In genomic region chr10:119737039-119737663, GRCh38 we compare ENCODE assay signal across 11 cellular contexts. TPM values are rescaled to one million over a fixed set of nuclear protein-coding genes. Genes with fewer than 3 reads are reported as not detected.
DNase-seq lines count a peak whose midpoint lies in the region; ATAC-seq and TF ChIP-seq lines count a peak whose summit lies in the region.
"Had no signal": no experiment of that assay in that cellular context is flagged by ENCODE, and none has a peak within 500 bp of the region (broad histone marks: within the 10 kb centered on the region; RNA-seq: fewer than 3 reads in every experiment).

No MANE protein-coding gene starts in this region.

- TF ChIP-seq POLR2A in upper lobe of left lung (IDR thresholded peaks at IDR 0.05), result no peak

- H3K9ac ChIP-seq in MM.1S (ENCODE audit: low read length), result no peak overlapping the region

- no peak overlapping the region for H3K4me2 ChIP-seq in MM.1S (ENCODE audit: low read depth, low read length)

- H2AFZ ChIP-seq in MM.1S (ENCODE audit: low read length), result no peak overlapping the region

- no peaks in the 10 kb centered on the region for H3F3A ChIP-seq in MM.1S (ENCODE audit: insufficient read depth, low read length)

- DNase-seq in activated naive CD4-positive, alpha-beta T cell treated with anti-CD3 and anti-CD28 coated beads, Interleukin-2, amount 10 ng/mL, durations not matched to agents 7 days and 5 days, result no peak
- no peak for DNase-seq in mesothelial cell of epicardium (ENCODE audit: low spot score in 2 of 2, unreplicated experiment in 2 of 2)
- DNase-seq in upper lobe of left lung, result no peak
- DNase-seq in COLO668 (lab: John Stamatoyannopoulos, UW; ENCODE audit: unreplicated experiment), result no peak
- no peak for DNase-seq in MM.1S
- no peak for DNase-seq in COLO829 (ENCODE audit: low spot score)
- DNase-seq: activated T-cell treated with anti-CD3 and anti-CD28 coated beads for 4 hours, DMS79, NCI-H2107 had no signal

- peak overlapping the region; percentile 38 for H3K27ac Mint-ChIP-seq in activated naive CD4-positive, alpha-beta T cell treated with anti-CD3 and anti-CD28 coated beads, Interleukin-2, amount 50 U/mL, for 24 hours
- H3K27ac Mint-ChIP-seq in activated naive CD4-positive, alpha-beta T cell treated with anti-CD3 and anti-CD28 coated beads, Interleukin-2, amount 10 ng/mL, durations not matched to agents 7 days and 5 days, result no peak overlapping the region
- H3K27ac Mint-ChIP-seq in mesothelial cell of epicardium, result peak overlapping the region; percentile 95

- H3K36me3 ChIP-seq in upper lobe of left lung (no peaks in the 10 kb centered on the region), MM.1S (replicated peaks; ENCODE audit: insufficient read depth, low read length) (no peaks in the 10 kb centered on the region)

- H3K27ac ChIP-seq in upper lobe of left lung (peak overlapping the region; percentile 13 to 62 (median 32)), MM.1S (ENCODE audit: low read length) (no peak overlapping the region)

- TF ChIP-seq CTCF in WI38 (IDR thresholded peaks at IDR 0.05; ENCODE audit: low read depth, low read length), result no peak
- TF ChIP-seq CTCF in mesothelial cell of epicardium (IDR thresholded peaks at IDR 0.05; ENCODE audit: unreplicated experiment), result no peak
- no peak for TF ChIP-seq CTCF in upper lobe of left lung (IDR thresholded peaks at IDR 0.05)
- no peak for TF ChIP-seq CTCF in MM.1S (IDR thresholded peaks at IDR 0.05; ENCODE audit: low read length)

- H3K36me3 Mint-ChIP-seq in activated naive CD4-positive, alpha-beta T cell treated with anti-CD3 and anti-CD28 coated beads, Interleukin-2, amount 50 U/mL, for 24 hours, result peaks cover 2% of the 10 kb centered on the region
- H3K36me3 Mint-ChIP-seq in activated naive CD4-positive, alpha-beta T cell treated with anti-CD3 and anti-CD28 coated beads, Interleukin-2, amount 10 ng/mL, durations not matched to agents 7 days and 5 days, result peaks cover under 1% of the 10 kb centered on the region
- no peaks in the 10 kb centered on the region for H3K36me3 Mint-ChIP-seq in mesothelial cell of epicardium

- no peaks in the 10 kb centered on the region for H3K9me3 Mint-ChIP-seq in activated naive CD4-positive, alpha-beta T cell treated with anti-CD3 and anti-CD28 coated beads, Interleukin-2, amount 50 U/mL, for 24 hours
- H3K9me3 Mint-ChIP-seq in activated naive CD4-positive, alpha-beta T cell treated with anti-CD3 and anti-CD28 coated beads, Interleukin-2, amount 10 ng/mL, durations not matched to agents 7 days and 5 days, result no peaks in the 10 kb centered on the region
- H3K9me3 Mint-ChIP-seq in mesothelial cell of epicardium, result no peaks in the 10 kb centered on the region

- no peaks in the 10 kb centered on the region for H3K9me2 ChIP-seq in MM.1S (replicated peaks; ENCODE audit: insufficient read depth, low read length)

- H3K9me3 ChIP-seq in upper lobe of left lung (no peaks in the 10 kb centered on the region), MM.1S (replicated peaks; ENCODE audit: insufficient read depth, low read length) (no peaks in the 10 kb centered on the region)

- H3K4me1 ChIP-seq in upper lobe of left lung, result peaks cover 10 to 14% (median 11%) of the 10 kb centered on the region in 4 donors
- 0 out of 2 replicates have a peak, but pooled peaks cover 5% of the 10 kb centered on the region for H3K4me1 ChIP-seq in MM.1S (ENCODE audit: low read length)

- H3K4me3 ChIP-seq in WI38 (ENCODE audit: low read depth, low read length) (peak overlapping the region; percentile 29), upper lobe of left lung (no peak overlapping the region), MM.1S (ENCODE audit: low read length) (no peak overlapping the region)

- no peak for TF ChIP-seq EP300 in upper lobe of left lung (IDR thresholded peaks at IDR 0.05)

- H3K27me3 ChIP-seq in upper lobe of left lung, result no peaks in the 10 kb centered on the region
- H3K27me3 ChIP-seq in MM.1S (replicated peaks; ENCODE audit: insufficient read depth, low read length), result no peaks in the 10 kb centered on the region

- CTCF ChIA-PET in activated naive CD4-positive, alpha-beta T cell treated with anti-CD3 and anti-CD28 coated beads, Interleukin-2, amount 10 ng/mL, durations not matched to agents 7 days and 5 days (lab: Charles Lee), result interaction anchor here (0.8 to 1.5 kb wide), 4 partner anchors 11 to 122 kb away, joined by 3 to 8 read pairs (median 6); partner anchors contain the start of gene INPP5F

- no peak for ATAC-seq in upper lobe of left lung (ENCODE audit: low FRiP score in 2 of 2)

- H3K27me3 Mint-ChIP-seq in activated naive CD4-positive, alpha-beta T cell treated with anti-CD3 and anti-CD28 coated beads, Interleukin-2, amount 50 U/mL, for 24 hours, result no peaks in the 10 kb centered on the region
- H3K27me3 Mint-ChIP-seq in activated naive CD4-positive, alpha-beta T cell treated with anti-CD3 and anti-CD28 coated beads, Interleukin-2, amount 10 ng/mL, durations not matched to agents 7 days and 5 days, result no peaks in the 10 kb centered on the region
- H3K27me3 Mint-ChIP-seq in mesothelial cell of epicardium (ENCODE audit: low read depth), result no peaks in the 10 kb centered on the region

- H3K79me2 ChIP-seq in MM.1S (ENCODE audit: low read length), result peaks cover 46% of the 10 kb centered on the region

- no peaks in the 10 kb centered on the region for H4K20me1 ChIP-seq in MM.1S (ENCODE audit: insufficient read depth, low read length)

- peak overlapping the region; percentile 23 for H3K4me3 Mint-ChIP-seq in activated naive CD4-positive, alpha-beta T cell treated with anti-CD3 and anti-CD28 coated beads, Interleukin-2, amount 50 U/mL, for 24 hours
- no peak overlapping the region for H3K4me3 Mint-ChIP-seq in activated naive CD4-positive, alpha-beta T cell treated with anti-CD3 and anti-CD28 coated beads, Interleukin-2, amount 10 ng/mL, durations not matched to agents 7 days and 5 days
- H3K4me3 Mint-ChIP-seq in mesothelial cell of epicardium, result no peak overlapping the region

- peaks cover 60% of the 10 kb centered on the region for H3K4me1 Mint-ChIP-seq in activated naive CD4-positive, alpha-beta T cell treated with anti-CD3 and anti-CD28 coated beads, Interleukin-2, amount 50 U/mL, for 24 hours
- peaks cover 22% of the 10 kb centered on the region for H3K4me1 Mint-ChIP-seq in activated naive CD4-positive, alpha-beta T cell treated with anti-CD3 and anti-CD28 coated beads, Interleukin-2, amount 10 ng/mL, durations not matched to agents 7 days and 5 days
- peaks cover 34% of the 10 kb centered on the region for H3K4me1 Mint-ChIP-seq in mesothelial cell of epicardium

- 93 to 98% methylated on average over 2 of the region's 2 CpGs for WGBS in upper lobe of left lung, 2 donors

RNA-seq across cellular contexts. Expression of gene INPP5F, which starts 11.3 kb away (rescaled TPM):
- total RNA-seq in mesothelial cell of epicardium (55.8 to 56.5 TPM (median 56.0 TPM) in 3 replicates), upper lobe of left lung (10 to 100 TPM in 3 of 6 donors, 1 to 10 TPM in 3; 6.7 to 14.4 (median 10.1) TPM)
